In the genomic region with DNA sequence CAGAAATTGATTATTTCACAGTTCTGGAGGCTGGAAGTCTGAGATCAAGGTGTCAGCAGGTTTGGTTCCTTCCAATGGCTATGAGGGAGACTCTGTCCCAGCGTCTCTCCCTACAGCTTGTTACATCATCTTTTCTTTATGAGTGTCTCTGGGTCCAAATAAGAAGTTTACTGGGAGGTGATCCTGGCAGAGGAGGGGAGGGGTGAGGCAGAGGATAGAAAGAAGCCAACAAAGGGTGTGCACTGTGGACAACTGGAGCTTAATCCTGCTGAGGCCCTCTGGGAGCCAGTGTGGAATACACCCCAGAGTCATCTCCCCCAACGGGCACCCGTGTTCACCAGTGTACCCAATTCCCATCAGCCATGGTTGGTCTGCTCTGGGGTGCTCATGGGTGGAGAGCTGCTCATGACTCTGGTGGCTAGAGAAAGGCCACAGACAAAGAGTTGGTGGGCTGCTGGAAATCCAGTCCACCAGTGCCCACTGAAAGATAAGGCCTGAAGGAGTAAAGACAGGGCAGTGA, we compare ENCODE assay signal across 24 cellular contexts. TPM values are rescaled to one million over a fixed set of nuclear protein-coding genes. Genes with fewer than 3 reads are reported as not detected.
DNase-seq lines count a peak whose midpoint lies in the region; ATAC-seq and TF ChIP-seq lines count a peak whose summit lies in the region.
"Had no signal": no experiment of that assay in that cellular context is flagged by ENCODE, and none has a peak within 500 bp of the region (broad histone marks: within the 10 kb centered on the region; RNA-seq: fewer than 3 reads in every experiment).

No MANE protein-coding gene starts in this region.

- ATAC-seq in IMR-90 (ENCODE audit: low read depth) (no peak), GM18861 (IDR thresholded peaks at IDR 0.05; ENCODE audit: unreplicated experiment) (no peak), HG03460 (IDR thresholded peaks at IDR 0.05; ENCODE audit: unreplicated experiment) (no peak)
- ATAC-seq: PC-3 had no signal

- peak overlapping the region; percentile 70 for H2BK120ac ChIP-seq in IMR-90 (ENCODE audit: low read depth, low read length)

- no TSS peak for BruUV-seq in IMR-90 (replicated peaks; lab: Mats Ljungman, UMichigan)

- H3K4me1 ChIP-seq in CD8-positive, alpha-beta memory T cell (ENCODE audit: insufficient read depth, low read length) = peaks cover 32% of the 10 kb centered on the region
- peaks cover 14% of the 10 kb centered on the region for H3K4me1 ChIP-seq in IMR-90 (ENCODE audit: control insufficient read depth, insufficient read depth, low read length)
- no peaks in the 10 kb centered on the region for H3K4me1 ChIP-seq in prostate gland (replicated peaks)

- H3K4me3 Mint-ChIP-seq in CD8-positive, alpha-beta memory T cell = peak overlapping the region in 1 of 7 donors; percentile 34
- H3K4me3 Mint-ChIP-seq in nephron progenitor cell = no peak overlapping the region

- H3K9ac ChIP-seq in IMR-90 (ENCODE audit: low read depth, low read length) = no peak overlapping the region

- H3K27me3 Mint-ChIP-seq in CD8-positive, alpha-beta memory T cell = no peaks in the 10 kb centered on the region
- no peaks in the 10 kb centered on the region for H3K27me3 Mint-ChIP-seq in nephron progenitor cell (ENCODE audit: low read depth, poor library complexity)

- H4K91ac ChIP-seq in IMR-90 (ENCODE audit: insufficient read depth, low read depth, low read length) = peak overlapping the region; percentile 49; the same call in 1 of the 2 replicates

- in situ Hi-C loops in IMR-90 (cut with MboI; ENCODE audit: low sequenced_read_pairs) = loop anchor here (5.0 to 25.0 kb wide), 2 partner anchors 318 to 573 kb away; a partner anchor contains a TSS
- in situ Hi-C loops in brain microvascular endothelial cell (cut with HindIII; ENCODE audit: low pct_ligation_motif_present, low sequenced_read_pairs) = loop anchor here (10.0 to 25.0 kb wide), 2 partner anchors 125 to 323 kb away; no protein-coding TSS in a partner anchor

- TF ChIP-seq POLR2A in IMR-90 (IDR thresholded peaks at IDR 0.05; ENCODE audit: low read depth, low read length) (no peak), prostate gland (IDR thresholded peaks at IDR 0.05) (no peak)

- H3K36me3 ChIP-seq in CD8-positive, alpha-beta memory T cell (ENCODE audit: insufficient read depth, low read length) = no peaks in the 10 kb centered on the region
- H3K36me3 ChIP-seq in IMR-90 (ENCODE audit: control insufficient read depth, insufficient read depth, low read length) (no peaks in the 10 kb centered on the region), brain microvascular endothelial cell (replicated peaks) (no peaks in the 10 kb centered on the region), prostate gland (no peaks in the 10 kb centered on the region)
- H3K36me3 ChIP-seq: left ventricle myocardium inferior, neutrophil, stomach, tibial nerve had no signal

- TF ChIP-seq CTCF in IMR-90 (conservative IDR thresholded peaks at IDR 0.05; ENCODE audit: low read depth, low read length) = no peak
- TF ChIP-seq CTCF in brain microvascular endothelial cell (IDR thresholded peaks at IDR 0.05; ENCODE audit: low read depth, low read length, missing control alignments) = no peak
- TF ChIP-seq CTCF in nephron progenitor cell (IDR thresholded peaks at IDR 0.05) = no peak
- no peak for TF ChIP-seq CTCF in prostate gland (IDR thresholded peaks at IDR 0.05)

- H3K9me1 ChIP-seq in IMR-90 (ENCODE audit: insufficient read depth, low read length) = peaks cover 14% of the 10 kb centered on the region

- dilution Hi-C loops in IMR-90 (cut with HindIII; ENCODE audit: low sequenced_read_pairs, unreplicated experiment) = loop anchor here (25.0 kb wide), 1 partner anchor 298 kb away; no protein-coding TSS in a partner anchor

- H2BK15ac ChIP-seq in IMR-90 (ENCODE audit: low read depth, low read length) = peak overlapping the region; percentile 91

- no peak for DNase-seq in CD8-positive, alpha-beta memory T cell
- DNase-seq in IMR-90 (no peak), brain microvascular endothelial cell (no peak), nephron progenitor cell (no peak), prostate gland (ENCODE audit: low spot score) (no peak), NOMO-1 (lab: John Stamatoyannopoulos, UW; ENCODE audit: unreplicated experiment in 2 of 2) (no peak)
- DNase-seq: activated CD4-positive, alpha-beta T cell treated with anti-CD3 and anti-CD28 coated beads for 48 hours; activated CD8-positive, alpha-beta memory T cell treated with anti-CD3 and anti-CD28 coated beads, Interleukin-2, amount 50 U/mL, for 48 hours; foreskin melanocyte; left ventricle myocardium inferior; NCI-H1092; NCI-H2029 treated with DMSO at 0.1 percent for 48 hours; NCI-H82; PC-3; Right ventricle myocardium superior; stimulated activated CD4-positive, alpha-beta T cell treated with anti-CD3 and anti-CD28 coated beads, Interleukin-4, amount 100 ng/mL, for 1 hour; stomach had no signal

- TF ChIP-seq RAD21 in IMR-90 (IDR thresholded peaks at IDR 0.05; ENCODE audit: low read length) = no peak

- no peak overlapping the region for H3K4me3 ChIP-seq in CD8-positive, alpha-beta memory T cell (ENCODE audit: low read length)
- no peak overlapping the region for H3K4me3 ChIP-seq in IMR-90 (ENCODE audit: insufficient read depth, low read depth, low read length)
- no peak overlapping the region for H3K4me3 ChIP-seq in brain microvascular endothelial cell (ENCODE audit: low read depth, low read length)
- no peak overlapping the region for H3K4me3 ChIP-seq in prostate gland
- H3K4me3 ChIP-seq: hepatocyte, left ventricle myocardium inferior, stomach, tibial nerve had no signal

- H3K79me1 ChIP-seq in IMR-90 (ENCODE audit: low read depth in 1 of 2, low read length in 2 of 2) = no peaks in the 10 kb centered on the region

- peak overlapping the region in 1 of 2 experiments; percentile 64; a peak in 2 of 4 replicates for H4K8ac ChIP-seq in IMR-90 (ENCODE audit: low read depth in 2 of 2, low read length in 2 of 2)

- WGBS in IMR-90 (ENCODE audit: extremely low coverage in 2 of 2, insufficient read length in 1 of 2), 2 experiments = no CpG with 5 or more reads among the region's 3 CpGs
- WGBS in prostate gland = 80% methylated on average over 3 of the region's 3 CpGs

- CTCF ChIA-PET in CD8-positive, alpha-beta memory T cell (lab: Charles Lee) = interaction anchor here (0.6 to 1.0 kb wide), 3 partner anchors 97 to 356 kb away, joined by 3 read pairs; no protein-coding TSS in a partner anchor
- CTCF ChIA-PET in IMR-90 (lab: Yijun Ruan, JAX) = interaction anchor here (0.6 kb wide), 1 partner anchor 346 kb away, joined by 4 read pairs; no protein-coding TSS in a partner anchor

- H3K9me3 ChIP-seq in CD8-positive, alpha-beta memory T cell (ENCODE audit: low read length) = no peaks in the 10 kb centered on the region
- H3K9me3 ChIP-seq in IMR-90 (ENCODE audit: control insufficient read depth, insufficient read depth, low read length) (peaks cover 4% of the 10 kb centered on the region), prostate gland (no peaks in the 10 kb centered on the region)
- H3K9me3 ChIP-seq: neutrophil had no signal

- H2BK20ac ChIP-seq in IMR-90 (ENCODE audit: low read depth, low read length) = peak overlapping the region; percentile 84

- no peak overlapping the region for H2AFZ ChIP-seq in IMR-90 (replicated peaks; ENCODE audit: low read length, poor library complexity)
- H2AFZ ChIP-seq: hepatocyte had no signal

- H3K14ac ChIP-seq in IMR-90 (replicated peaks; ENCODE audit: low read depth, low read length) = 0 out of 2 replicates have a peak overlapping the region, but pooled peaks have one; percentile 18

- H3K4ac ChIP-seq in IMR-90 (ENCODE audit: low read depth, low read length) = peak overlapping the region; percentile 60

- no peak overlapping the region for H3K18ac ChIP-seq in IMR-90 (ENCODE audit: low read depth, low read length)

- no peak overlapping the region for H3K56ac ChIP-seq in IMR-90 (ENCODE audit: extremely low read depth, insufficient read depth, low read length)

- H3K4me1 Mint-ChIP-seq in CD8-positive, alpha-beta memory T cell = peaks cover 50 to 78% (median 74%) of the 10 kb centered on the region in 3 donors
- H3K4me1 Mint-ChIP-seq in nephron progenitor cell = peaks cover 33% of the 10 kb centered on the region

- POLR2A ChIA-PET in CD8-positive, alpha-beta memory T cell (lab: Charles Lee) = no interaction called here
- POLR2A ChIA-PET in IMR-90 (lab: Charles Lee; ENCODE audit: unreplicated experiment) = no interaction called here

- peak overlapping the region in 5 of 8 donors; percentile 26 to 93 (median 68) for H3K27ac Mint-ChIP-seq in CD8-positive, alpha-beta memory T cell
- peak overlapping the region; percentile 61 for H3K27ac Mint-ChIP-seq in nephron progenitor cell

- H2AK5ac ChIP-seq in IMR-90 (ENCODE audit: low read depth, low read length) = peak overlapping the region; percentile 92

- H3K27me3 ChIP-seq in CD8-positive, alpha-beta memory T cell (ENCODE audit: insufficient read depth, low read length, poor library complexity, severe bottlenecking) = no peaks in the 10 kb centered on the region
- H3K27me3 ChIP-seq in IMR-90 (ENCODE audit: control insufficient read depth, insufficient read depth, low read length) (no peaks in the 10 kb centered on the region), brain microvascular endothelial cell (replicated peaks) (no peaks in the 10 kb centered on the region), prostate gland (replicated peaks; ENCODE audit: insufficient read depth) (no peaks in the 10 kb centered on the region)
- H3K27me3 ChIP-seq: hepatocyte, stomach, tibial nerve had no signal

- H2AK9ac ChIP-seq in IMR-90 (replicated peaks; ENCODE audit: low read depth, low read length, poor library complexity) = peak overlapping the region; percentile 61

- H4K20me1 ChIP-seq in IMR-90 (ENCODE audit: insufficient read depth, low read length) = no peaks in the 10 kb centered on the region

- H4K5ac ChIP-seq in IMR-90 (ENCODE audit: low read depth, low read length) = peak overlapping the region; percentile 55; the same call in 1 of the 2 replicates

- H3K36me3 Mint-ChIP-seq in CD8-positive, alpha-beta memory T cell = peaks cover 0 to 4% (median 0%) of the 10 kb centered on the region in 3 donors
- peaks cover 16% of the 10 kb centered on the region for H3K36me3 Mint-ChIP-seq in nephron progenitor cell (ENCODE audit: low read depth)

- peaks cover 0 to 11% (median 0%) of the 10 kb centered on the region in 5 donors for H3K9me3 Mint-ChIP-seq in CD8-positive, alpha-beta memory T cell
- peaks cover 16% of the 10 kb centered on the region for H3K9me3 Mint-ChIP-seq in nephron progenitor cell

- no peak overlapping the region for H3K27ac ChIP-seq in CD8-positive, alpha-beta memory T cell (ENCODE audit: low read depth, low read length)
- H3K27ac ChIP-seq in IMR-90 (ENCODE audit: insufficient read depth, low read length) = no peak overlapping the region
- peak overlapping the region; percentile 94 for H3K27ac ChIP-seq in brain microvascular endothelial cell
- H3K27ac ChIP-seq in prostate gland = no peak overlapping the region
- H3K27ac ChIP-seq: hepatocyte, left ventricle myocardium inferior, neutrophil, tibial nerve had no signal

- H3K4me2 ChIP-seq in IMR-90 (ENCODE audit: low read depth, low read length) = no peak overlapping the region
- H3K4me2 ChIP-seq: hepatocyte had no signal

- intact Hi-C loops in IMR-90 (cut with micrococcal nuclease) = loop anchor here (2.0 to 10.0 kb wide), 3 partner anchors 27 to 485 kb away; a partner anchor contains a TSS
- intact Hi-C loops in prostate gland (cut with DNase I) = loop anchor here (10.0 kb wide), 1 partner anchor 95 kb away; no protein-coding TSS in a partner anchor

- peak overlapping the region; percentile 81 for H2BK5ac ChIP-seq in IMR-90 (ENCODE audit: low read depth, low read length, poor library complexity, severe bottlenecking)

- no peak overlapping the region for H3K23ac ChIP-seq in IMR-90 (ENCODE audit: low read depth, low read length)

RNA-seq across cellular contexts. Expression of a gene that starts 57.5 kb away (rescaled TPM):
- 10 to 100 TPM; 37.7 to 39.0 TPM for total RNA-seq in CD8-positive, alpha-beta memory T cell
- 3.5 TPM for polyA plus RNA-seq in CD8-positive, alpha-beta memory T cell
- total RNA-seq in IMR-90 (2012; rRNA removed) = not detected in 2 replicates
- polyA plus RNA-seq in IMR-90 (2012; rRNA removed) = not detected in 2 replicates
- polyA plus RNA-seq in IMR-90 (2012; cell fraction: cytosol; rRNA removed) = not detected in 2 replicates
- 0.17 TPM in 1 of 2 replicates, not detected in the other for polyA plus RNA-seq in IMR-90 (2012; cell fraction: nucleus; rRNA removed; ENCODE audit: low replicate concordance)
- total RNA-seq in prostate gland = under 1 TPM; 0.28 to 0.73 TPM
- total RNA-seq: cardiac septum, hepatocyte, LHCN-M2, PC-3, tibial nerve had no signal
- polyA plus RNA-seq: hepatocyte had no signal

Comparison
In these comparisons a context has a peak if more than half of its experiments do, and no peak if none do; other contexts are left out.
1. RNA of a gene that starts 57.5 kb away (total RNA-seq): 37.7 to 39.0 TPM in CD8-positive, alpha-beta memory T cell; 0.28 to 0.73 TPM in prostate gland and not detected in IMR-90; every median in the first group is over 10 times any median in the second.